8 cellular contexts compared by ENCODE assay signal in the genomic region with DNA sequence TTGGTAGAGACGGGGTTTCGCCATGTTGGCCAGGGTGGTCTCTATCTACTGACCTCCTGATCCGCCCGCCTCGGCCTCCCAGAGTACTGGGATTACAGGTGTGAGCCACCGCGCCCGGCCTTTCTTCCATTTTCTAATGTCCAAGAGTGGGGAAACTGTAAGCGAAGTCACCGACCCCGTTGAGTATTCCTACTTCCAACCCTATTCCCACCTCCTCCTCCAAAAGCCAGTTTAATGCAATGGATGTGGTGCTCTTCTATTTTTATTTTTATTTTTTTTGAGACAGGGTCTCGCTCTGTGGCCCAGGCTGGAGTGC. TPM values are rescaled to one million over a fixed set of nuclear protein-coding genes. Genes with fewer than 3 reads are reported as not detected.
DNase-seq lines count a peak whose midpoint lies in the region; ATAC-seq, FAIRE-seq and TF ChIP-seq lines count a peak whose summit lies in the region.

No MANE protein-coding gene starts in this region.

- TF ChIP-seq EP300 in A549 (IDR thresholded peaks at IDR 0.05): no peak
- no peak for TF ChIP-seq EP300 in GM12878 (IDR thresholded peaks at IDR 0.05; ENCODE audit: borderline replicate concordance in 1 of 2, control insufficient read depth in 1 of 2, low read depth in 2 of 2, low read length in 2 of 2)

- CTCF ChIA-PET in A549 (lab: Yijun Ruan, JAX): interaction anchor here (1.4 kb wide), 1 partner anchor 15 kb away, joined by 5 read pairs; no protein-coding TSS in a partner anchor
- CTCF ChIA-PET in HCT116 (lab: Charles Lee): no interaction called here
- CTCF ChIA-PET in GM12878 (lab: Yijun Ruan, JAX): interaction anchor here (0.8 to 2.0 kb wide), 6 partner anchors 11 to 387 kb away, joined by 3 to 22 read pairs (median 3); no protein-coding TSS in a partner anchor

- 85% methylated on average over 11 of the region's 12 CpGs for WGBS in A549 (ENCODE audit: missing lambda C conversion rate)
- WGBS in GM12878 (ENCODE audit: insufficient coverage, insufficient replicate concordance, low lambda C conversion rate, missing lambda C conversion rate): 64% methylated on average over 12 of the region's 12 CpGs

- H3K4me1 Mint-ChIP-seq in natural killer cell treated with Interleukin-12 subunit alpha and Interleukin-12 subunit beta and Interleukin-15 and Interleukin-18, amount 100 ng/mL, for 72 hours (ENCODE audit: low read depth in 2 of 2): peaks cover 12 to 14% of the 10 kb centered on the region in 2 donors

- SMC1A ChIA-PET in GM12878 (lab: Charles Lee; ENCODE audit: uncharacterized antibody, unreplicated experiment): interaction anchor here (0.8 to 2.0 kb wide), 3 partner anchors 14 to 30 kb away, joined by 4 to 15 read pairs (median 12); no protein-coding TSS in a partner anchor

- POLR2A ChIA-PET in A549 (lab: Yijun Ruan, JAX): no interaction called here
- POLR2A ChIA-PET in HCT116 (lab: Charles Lee): interaction anchor here (0.5 to 0.8 kb wide), 2 partner anchors 16 to 375 kb away, joined by 3 to 4 read pairs; a partner anchor contains a TSS
- POLR2A ChIA-PET in GM12878 (lab: Charles Lee): interaction anchor here (0.7 to 1.4 kb wide), 9 partner anchors 12 to 260 kb away, joined by 3 to 27 read pairs (median 3); a partner anchor contains a TSS

- H3K4me2 ChIP-seq in A549 (peak overlapping the region; percentile 95), HCT116 (ENCODE audit: low read length) (peak overlapping the region; percentile 80), GM12878 (ENCODE audit: control insufficient read depth, insufficient read depth) (no peak overlapping the region)

- H3K79me2 ChIP-seq in HCT116 (ENCODE audit: insufficient read depth, low read length): peaks cover 12% of the 10 kb centered on the region; the same call in 1 of the 2 replicates
- H3K79me2 ChIP-seq in GM12878 (ENCODE audit: control insufficient read depth, insufficient read depth, low read length): peaks cover 7% of the 10 kb centered on the region

- intact Hi-C loops in HCT116 (cut with micrococcal nuclease): no loop called here
- intact Hi-C loops in GM12878 (cut with micrococcal nuclease; ENCODE audit: unreplicated experiment): no loop called here

- no peaks in the 10 kb centered on the region for H3K9me2 ChIP-seq in HCT116 (ENCODE audit: insufficient read depth)

- H3K27me3 Mint-ChIP-seq in natural killer cell treated with Interleukin-12 subunit alpha and Interleukin-12 subunit beta and Interleukin-15 and Interleukin-18, amount 100 ng/mL, for 72 hours: no peaks in the 10 kb centered on the region

- H3K27me3 ChIP-seq in HCT116 (ENCODE audit: insufficient read depth, low read length): no peaks in the 10 kb centered on the region
- no peaks in the 10 kb centered on the region for H3K27me3 ChIP-seq in GM12878 (replicated peaks in 1 of 2; ENCODE audit: control insufficient read depth in 2 of 2, insufficient read depth in 2 of 2, low read length in 1 of 2)

- H4K20me1 ChIP-seq in HCT116 (ENCODE audit: insufficient read depth): no peaks in the 10 kb centered on the region
- H4K20me1 ChIP-seq in GM12878 (ENCODE audit: control insufficient read depth, insufficient read depth): no peaks in the 10 kb centered on the region

- ATAC-seq in A549 (no peak), HCT116 (0 out of 2 replicates have a peak, but pooled peaks have one; percentile 1), GM12878 (no peak)
- no peak for ATAC-seq in natural killer cell treated with Interleukin-12 subunit alpha and Interleukin-12 subunit beta and Interleukin-15 and Interleukin-18, amount 100 ng/mL, for 72 hours

- H3K4me1 ChIP-seq in A549 (no peaks in the 10 kb centered on the region), HCT116 (ENCODE audit: control insufficient read depth in 1 of 2, insufficient read depth in 2 of 2, low read length in 2 of 2) (peaks cover 0 to 13% of the 10 kb centered on the region in 2 experiments; a peak in 2 of 4 replicates), GM12878 (ENCODE audit: control insufficient read depth, insufficient read depth, low read length) (no peaks in the 10 kb centered on the region)

- H2AFZ ChIP-seq in HCT116 (ENCODE audit: low read depth, low read length, poor library complexity, severe bottlenecking): no peak overlapping the region
- no peak overlapping the region for H2AFZ ChIP-seq in GM12878 (ENCODE audit: control insufficient read depth, low read depth, low read length)

- DNase-seq in A549 (ENCODE audit: low read depth in 1 of 2, low spot score in 1 of 2) (no peak), HCT116 (ENCODE audit: low read depth, low spot score) (no peak), GM12878 (ENCODE audit: low read depth, low spot score) (no peak), GM19239 (ENCODE audit: insufficient read length, low spot score) (no peak), NCI-H510A (lab: John Stamatoyannopoulos, UW) (no peak), NCI-H2107 treated with DMSO at 0.1 percent for 48 hours (lab: John Stamatoyannopoulos, UW; ENCODE audit: unreplicated experiment) (no peak), NCI-H2196 treated with DMSO at 0.1 percent for 48 hours (lab: John Stamatoyannopoulos, UW; ENCODE audit: unreplicated experiment) (no peak)
- no peak for DNase-seq in natural killer cell treated with Interleukin-12 subunit alpha and Interleukin-12 subunit beta and Interleukin-15 and Interleukin-18, amount 100 ng/mL, for 72 hours (ENCODE audit: low spot score)

- H3K4me3 ChIP-seq in A549 (no peak overlapping the region), HCT116 (replicated peaks in 1 of 2; ENCODE audit: low read depth in 1 of 2, low read length in 2 of 2) (no peak overlapping the region), GM12878 (no peak overlapping the region)

- H3K4me3 Mint-ChIP-seq in natural killer cell treated with Interleukin-12 subunit alpha and Interleukin-12 subunit beta and Interleukin-15 and Interleukin-18, amount 100 ng/mL, for 72 hours: peak overlapping the region; percentile 96

- H3K27ac ChIP-seq in A549 (peak overlapping the region; percentile 48 to 100; a peak in 5 of 6 replicates), HCT116 (ENCODE audit: low read depth, low read length) (peak overlapping the region; percentile 82), GM12878 (ENCODE audit: control insufficient read depth, insufficient read depth) (no peak overlapping the region)

- BruUV-seq in HCT116 (replicated peaks; lab: Mats Ljungman, UMichigan): no TSS peak
- BruUV-seq in GM12878 (replicated peaks; lab: Mats Ljungman, UMichigan): no TSS peak

- no peaks in the 10 kb centered on the region for H3K9me3 ChIP-seq in A549
- H3K9me3 ChIP-seq in HCT116 (ENCODE audit: control insufficient read depth in 1 of 2, insufficient read depth in 1 of 2, low read depth in 1 of 2, low read length in 2 of 2): no peaks in the 10 kb centered on the region
- H3K9me3 ChIP-seq in GM12878 (replicated peaks; ENCODE audit: control insufficient read depth, insufficient read depth, low read length): no peaks in the 10 kb centered on the region

- TF ChIP-seq RAD21 in A549 (conservative IDR thresholded peaks at IDR 0.05 in 1 of 2, IDR thresholded peaks at IDR 0.05 in 1 of 2) (no peak), HCT116 (IDR thresholded peaks at IDR 0.05; ENCODE audit: low read depth) (no peak), GM12878 (IDR thresholded peaks at IDR 0.05; ENCODE audit: insufficient read depth, low read depth, low read length) (no peak)

- H3K9me3 Mint-ChIP-seq in natural killer cell treated with Interleukin-12 subunit alpha and Interleukin-12 subunit beta and Interleukin-15 and Interleukin-18, amount 100 ng/mL, for 72 hours: no peaks in the 10 kb centered on the region

- H3K27ac Mint-ChIP-seq in natural killer cell treated with Interleukin-12 subunit alpha and Interleukin-12 subunit beta and Interleukin-15 and Interleukin-18, amount 100 ng/mL, for 72 hours: peak overlapping the region; percentile 98 to 99

- FAIRE-seq in A549 (lab: Jason Lieb, UNC): no peak
- no peak for FAIRE-seq in GM12878 (lab: Jason Lieb, UNC)
- no peak for FAIRE-seq in GM19239 (lab: Jason Lieb, UNC)

- H3K36me3 ChIP-seq in HCT116 (ENCODE audit: control insufficient read depth in 1 of 2, insufficient read depth in 2 of 2, low read length in 2 of 2) (peaks cover 6 to 17% of the 10 kb centered on the region in 2 experiments; a peak in 2 of 4 replicates), GM12878 (ENCODE audit: control insufficient read depth in 2 of 2, insufficient read depth in 2 of 2, low read length in 1 of 2) (no peaks in the 10 kb centered on the region)

- H3K36me3 Mint-ChIP-seq in natural killer cell treated with Interleukin-12 subunit alpha and Interleukin-12 subunit beta and Interleukin-15 and Interleukin-18, amount 100 ng/mL, for 72 hours: no peaks in the 10 kb centered on the region

- RAD21 ChIA-PET in HCT116 (lab: Charles Lee; ENCODE audit: low non-redundant PET in 1 of 2, low total read pairs in 2 of 2, uncharacterized antibody in 2 of 2, unreplicated experiment in 2 of 2): interaction anchor here in 1 of 2 experiments (0.6 kb wide), 2 partner anchors 10 to 123 kb away, joined by 3 to 4 read pairs; no protein-coding TSS in a partner anchor
- RAD21 ChIA-PET in GM12878 (lab: Charles Lee; ENCODE audit: unreplicated experiment): interaction anchor here (0.7 to 2.3 kb wide), 4 partner anchors 14 to 30 kb away, joined by 3 to 24 read pairs (median 10); no protein-coding TSS in a partner anchor

- TF ChIP-seq CTCF in A549 (IDR thresholded peaks at IDR 0.05) (no peak), HCT116 (IDR thresholded peaks at IDR 0.05 in 2 of 3, conservative IDR thresholded peaks at IDR 0.05 in 1 of 3; ENCODE audit: borderline replicate concordance in 1 of 3, insufficient read depth in 1 of 3, low read depth in 2 of 3, low read length in 2 of 3) (no peak), GM12878 (IDR thresholded peaks at IDR 0.05 in 2 of 3, conservative IDR thresholded peaks at IDR 0.05 in 1 of 3; ENCODE audit: control insufficient read depth in 2 of 3, extremely low read depth in 1 of 3, insufficient read depth in 1 of 3, low read depth in 3 of 3, low read length in 3 of 3) (no peak)

- TF ChIP-seq POLR2A in A549 (IDR thresholded peaks at IDR 0.05; ENCODE audit: low read length) (no peak), HCT116 (IDR thresholded peaks at IDR 0.05; ENCODE audit: borderline replicate concordance, extremely low read depth, insufficient read depth, insufficient read length) (no peak), GM12878 (IDR thresholded peaks at IDR 0.05; ENCODE audit: low read depth, low read length) (peak; percentile 39)

- in situ Hi-C loops in GM12878 (cut with MboI): no loop called here

- H3K9ac ChIP-seq in HCT116 (ENCODE audit: low read length) (no peak overlapping the region), GM12878 (ENCODE audit: control insufficient read depth, insufficient read depth, low read length) (no peak overlapping the region)

RNA-seq across cellular contexts. Expression of a gene that starts 0.4 kb away (rescaled TPM):
- polyA plus RNA-seq in A549 (2011; rRNA removed) (not detected in 2 replicates), A549 (2017; fragmentation: RNase III; extraction: RNeasy Plus Mini Kit Qiagen cat#74134 plus additional on column Dnase treatment) (not detected in 3 replicates), GM12878 (2011; rRNA removed) (not detected in 2 replicates), GM12878 (2014; fragmentation: Illumina TruSeq; extraction: Trizol) (not detected in 2 replicates), GM12878 (2014; fragmentation: Nextera tagmentation; extraction: Ambion mirVana) (not detected), GM12878 (2014; rRNA removed) (not detected in 2 replicates), GM12878 (2016; fragmentation: Nextera tagmentation; extraction: Ambion mirVana) (not detected)
- polyA plus RNA-seq in A549 (2012; cell fraction: cytosol; rRNA removed): not detected in 2 replicates
- polyA plus RNA-seq in A549 (2012; cell fraction: nucleus; rRNA removed): not detected in 2 replicates
- polyA minus RNA-seq in A549 (2011; rRNA and poly(A)+ RNA removed): under 0.01 TPM in 1 of 2 replicates, not detected in the other
- total RNA-seq in HCT116 (2021; ENCODE audit: unreplicated experiment) (not detected), GM12878 (2014; rRNA removed) (not detected in 2 replicates), GM12878 (2014; rRNA removed; fragmentation: Illumina TruSeq; extraction: Trizol) (not detected in 2 replicates), GM12878 (2021) (not detected in 2 replicates)
- not detected in 2 replicates for polyA plus RNA-seq in HCT116 (2012)
- total RNA-seq in GM12878 (2013; cell fraction: nucleolus; rRNA removed): not detected in 2 replicates
- polyA plus RNA-seq in GM12878 (2011; ENCODE audit: low read depth): not detected
- polyA plus RNA-seq in GM12878 (2011; cell fraction: cytosol; rRNA removed): not detected in 2 replicates
- not detected in 2 replicates for polyA plus RNA-seq in GM12878 (2011; cell fraction: nucleus; rRNA removed)
- polyA plus RNA-seq in GM12878 (2012): not detected in 2 replicates
- polyA minus RNA-seq in GM12878 (2011; rRNA and poly(A)+ RNA removed): 1,322 TPM in 1 of 2 replicates, not detected in the other
- not detected in 2 replicates for polyA minus RNA-seq in GM12878 (2011; cell fraction: cytosol; rRNA and poly(A)+ RNA removed)
- polyA minus RNA-seq in GM12878 (2011; cell fraction: nucleus; rRNA and poly(A)+ RNA removed): under 0.01 TPM in 1 of 2 replicates, not detected in the other
- not detected for total RNA-seq in natural killer cell treated with Interleukin-12 subunit alpha and Interleukin-12 subunit beta and Interleukin-15 and Interleukin-18, amount 100 ng/mL, for 72 hours

RNA-seq across cellular contexts. Expression of a gene that starts 0.7 kb away (rescaled TPM):
- 8.0 TPM in 2 replicates for polyA plus RNA-seq in A549 (2011; rRNA removed)
- 17.6 and 22.7 TPM in 2 replicates for polyA plus RNA-seq in A549 (2012; cell fraction: cytosol; rRNA removed)
- polyA plus RNA-seq in A549 (2012; cell fraction: nucleus; rRNA removed): 32.2 and 54.4 TPM in 2 replicates
- 11.9 to 13.9 TPM (median 12.7 TPM) in 3 replicates for polyA plus RNA-seq in A549 (2017; fragmentation: RNase III; extraction: RNeasy Plus Mini Kit Qiagen cat#74134 plus additional on column Dnase treatment)
- polyA minus RNA-seq in A549 (2011; rRNA and poly(A)+ RNA removed): 8.8 and 17.6 TPM in 2 replicates
- total RNA-seq in HCT116 (2021; ENCODE audit: unreplicated experiment): 73.6 TPM
- 52.1 and 55.5 TPM in 2 replicates for polyA plus RNA-seq in HCT116 (2012)
- total RNA-seq in GM12878 (2013; cell fraction: nucleolus; rRNA removed): 36.0 and 39.7 TPM in 2 replicates
- total RNA-seq in GM12878 (2014; rRNA removed): 10.7 and 14.5 TPM in 2 replicates
- total RNA-seq in GM12878 (2014; rRNA removed; fragmentation: Illumina TruSeq; extraction: Trizol): 4.7 and 6.4 TPM in 2 replicates
- total RNA-seq in GM12878 (2021): 48.2 and 49.4 TPM in 2 replicates
- 14.5 TPM for polyA plus RNA-seq in GM12878 (2011; ENCODE audit: low read depth)
- polyA plus RNA-seq in GM12878 (2011; rRNA removed): 3.8 and 12.7 TPM in 2 replicates
- polyA plus RNA-seq in GM12878 (2011; cell fraction: cytosol; rRNA removed): 38.0 and 39.5 TPM in 2 replicates
- 36.6 and 56.4 TPM in 2 replicates for polyA plus RNA-seq in GM12878 (2011; cell fraction: nucleus; rRNA removed)
- polyA plus RNA-seq in GM12878 (2012): 36.5 and 37.4 TPM in 2 replicates
- 0.19 and 3.5 TPM in 2 replicates for polyA plus RNA-seq in GM12878 (2014; fragmentation: Illumina TruSeq; extraction: Trizol)
- 1 to 10 TPM in 1 of 2 experiments, under 1 TPM in 1; 0.56 to 3.5 TPM for polyA plus RNA-seq in GM12878 (2014; fragmentation: Nextera tagmentation; extraction: Ambion mirVana)
- 24.4 and 28.9 TPM in 2 replicates for polyA plus RNA-seq in GM12878 (2014; rRNA removed)
- 10 to 100 TPM; 49.6 to 51.1 TPM for polyA plus RNA-seq in GM12878 (2016; fragmentation: Nextera tagmentation; extraction: Ambion mirVana)
- polyA minus RNA-seq in GM12878 (2011; rRNA and poly(A)+ RNA removed): 16.8 and 38.4 TPM in 2 replicates
- polyA minus RNA-seq in GM12878 (2011; cell fraction: cytosol; rRNA and poly(A)+ RNA removed): 31.8 and 34.9 TPM in 2 replicates
- polyA minus RNA-seq in GM12878 (2011; cell fraction: nucleus; rRNA and poly(A)+ RNA removed): 12.5 and 26.0 TPM in 2 replicates
- total RNA-seq in natural killer cell treated with Interleukin-12 subunit alpha and Interleukin-12 subunit beta and Interleukin-15 and Interleukin-18, amount 100 ng/mL, for 72 hours: 10 to 100 TPM; 46.4 to 79.6 TPM

RNA-seq across cellular contexts. Expression of a gene that starts 19.3 kb away (rescaled TPM):
- 16.9 and 22.7 TPM in 2 replicates for polyA plus RNA-seq in A549 (2011; rRNA removed)
- 23.1 and 33.7 TPM in 2 replicates for polyA plus RNA-seq in A549 (2012; cell fraction: cytosol; rRNA removed)
- polyA plus RNA-seq in A549 (2012; cell fraction: nucleus; rRNA removed): 51.5 and 54.5 TPM in 2 replicates
- polyA plus RNA-seq in A549 (2017; fragmentation: RNase III; extraction: RNeasy Plus Mini Kit Qiagen cat#74134 plus additional on column Dnase treatment): 18.8 to 24.8 TPM (median 20.7 TPM) in 3 replicates
- polyA minus RNA-seq in A549 (2011; rRNA and poly(A)+ RNA removed): 15.0 and 15.1 TPM in 2 replicates
- total RNA-seq in HCT116 (2021; ENCODE audit: unreplicated experiment): 92.3 TPM
- 88.5 and 90.3 TPM in 2 replicates for polyA plus RNA-seq in HCT116 (2012)
- 17.9 and 20.1 TPM in 2 replicates for total RNA-seq in GM12878 (2013; cell fraction: nucleolus; rRNA removed)
- total RNA-seq in GM12878 (2014; rRNA removed): 24.3 and 28.1 TPM in 2 replicates
- 18.2 and 19.6 TPM in 2 replicates for total RNA-seq in GM12878 (2014; rRNA removed; fragmentation: Illumina TruSeq; extraction: Trizol)
- 51.6 and 54.5 TPM in 2 replicates for total RNA-seq in GM12878 (2021)
- 14.1 TPM for polyA plus RNA-seq in GM12878 (2011; ENCODE audit: low read depth)
- polyA plus RNA-seq in GM12878 (2011; rRNA removed): 12.1 and 26.1 TPM in 2 replicates
- 43.8 and 54.5 TPM in 2 replicates for polyA plus RNA-seq in GM12878 (2011; cell fraction: cytosol; rRNA removed)
- polyA plus RNA-seq in GM12878 (2011; cell fraction: nucleus; rRNA removed): 41.0 and 44.6 TPM in 2 replicates
- 39.6 and 50.1 TPM in 2 replicates for polyA plus RNA-seq in GM12878 (2012)
- polyA plus RNA-seq in GM12878 (2014; fragmentation: Illumina TruSeq; extraction: Trizol): 16.4 and 27.2 TPM in 2 replicates
- polyA plus RNA-seq in GM12878 (2014; fragmentation: Nextera tagmentation; extraction: Ambion mirVana): 1 to 10 TPM; 1.3 to 4.2 TPM
- 65.8 and 78.8 TPM in 2 replicates for polyA plus RNA-seq in GM12878 (2014; rRNA removed)
- polyA plus RNA-seq in GM12878 (2016; fragmentation: Nextera tagmentation; extraction: Ambion mirVana): 10 to 100 TPM; 36.0 to 44.0 TPM
- polyA minus RNA-seq in GM12878 (2011; rRNA and poly(A)+ RNA removed): 8.9 and 20.7 TPM in 2 replicates
- 11.9 and 12.1 TPM in 2 replicates for polyA minus RNA-seq in GM12878 (2011; cell fraction: cytosol; rRNA and poly(A)+ RNA removed)
- polyA minus RNA-seq in GM12878 (2011; cell fraction: nucleus; rRNA and poly(A)+ RNA removed): 4.8 and 6.7 TPM in 2 replicates
- total RNA-seq in natural killer cell treated with Interleukin-12 subunit alpha and Interleukin-12 subunit beta and Interleukin-15 and Interleukin-18, amount 100 ng/mL, for 72 hours: 10 to 100 TPM; 48.4 to 68.3 TPM

RNA-seq across cellular contexts. Expression of a gene that starts 23.4 kb away (rescaled TPM):
- 0.05 and 0.14 TPM in 2 replicates for polyA plus RNA-seq in A549 (2011; rRNA removed)
- polyA plus RNA-seq in A549 (2012; cell fraction: cytosol; rRNA removed): 0.46 and 0.93 TPM in 2 replicates
- polyA plus RNA-seq in A549 (2012; cell fraction: nucleus; rRNA removed): 1.2 and 2.9 TPM in 2 replicates
- polyA plus RNA-seq in A549 (2017; fragmentation: RNase III; extraction: RNeasy Plus Mini Kit Qiagen cat#74134 plus additional on column Dnase treatment): 0.18 to 0.79 TPM (median 0.38 TPM) in 3 replicates
- not detected in 2 replicates for polyA minus RNA-seq in A549 (2011; rRNA and poly(A)+ RNA removed)
- total RNA-seq in HCT116 (2021; ENCODE audit: unreplicated experiment): 5.9 TPM
- polyA plus RNA-seq in HCT116 (2012): 3.7 and 4.2 TPM in 2 replicates
- 16.9 and 18.1 TPM in 2 replicates for total RNA-seq in GM12878 (2013; cell fraction: nucleolus; rRNA removed)
- total RNA-seq in GM12878 (2014; rRNA removed): 0.60 and 2.7 TPM in 2 replicates
- not detected in 2 replicates for total RNA-seq in GM12878 (2014; rRNA removed; fragmentation: Illumina TruSeq; extraction: Trizol)
- 1.8 TPM in 2 replicates for total RNA-seq in GM12878 (2021)
- polyA plus RNA-seq in GM12878 (2011; ENCODE audit: low read depth): 0.30 TPM
- polyA plus RNA-seq in GM12878 (2011; rRNA removed): 1.6 and 2.8 TPM in 2 replicates
- 2.7 and 4.7 TPM in 2 replicates for polyA plus RNA-seq in GM12878 (2011; cell fraction: cytosol; rRNA removed)
- polyA plus RNA-seq in GM12878 (2011; cell fraction: nucleus; rRNA removed): 19.3 and 20.1 TPM in 2 replicates
- 1.9 and 2.3 TPM in 2 replicates for polyA plus RNA-seq in GM12878 (2012)
- not detected in 2 replicates for polyA plus RNA-seq in GM12878 (2014; fragmentation: Illumina TruSeq; extraction: Trizol)
- polyA plus RNA-seq in GM12878 (2014; fragmentation: Nextera tagmentation; extraction: Ambion mirVana): under 1 TPM in 1 of 2 experiments, not detected in 1; 0.13 TPM
- polyA plus RNA-seq in GM12878 (2014; rRNA removed): 0.83 and 2.1 TPM in 2 replicates
- 1 to 10 TPM in 1 of 2 experiments, under 1 TPM in 1; 0.14 to 1.4 TPM for polyA plus RNA-seq in GM12878 (2016; fragmentation: Nextera tagmentation; extraction: Ambion mirVana)
- 0.29 and 1.3 TPM in 2 replicates for polyA minus RNA-seq in GM12878 (2011; rRNA and poly(A)+ RNA removed)
- 1.9 and 2.8 TPM in 2 replicates for polyA minus RNA-seq in GM12878 (2011; cell fraction: cytosol; rRNA and poly(A)+ RNA removed)
- 1.7 and 3.2 TPM in 2 replicates for polyA minus RNA-seq in GM12878 (2011; cell fraction: nucleus; rRNA and poly(A)+ RNA removed)
- 1 to 10 TPM in 1 of 2 donors, not detected in 1; 1.1 TPM for total RNA-seq in natural killer cell treated with Interleukin-12 subunit alpha and Interleukin-12 subunit beta and Interleukin-15 and Interleukin-18, amount 100 ng/mL, for 72 hours

RNA-seq across cellular contexts. Expression of a gene that starts 32.1 kb away (rescaled TPM):
- polyA plus RNA-seq in A549 (2011; rRNA removed) (3.3 and 3.4 TPM in 2 replicates), A549 (2017; fragmentation: RNase III; extraction: RNeasy Plus Mini Kit Qiagen cat#74134 plus additional on column Dnase treatment) (4.6 to 6.1 TPM (median 5.4 TPM) in 3 replicates), GM12878 (2011; rRNA removed) (6.5 and 17.1 TPM in 2 replicates), GM12878 (2014; fragmentation: Illumina TruSeq; extraction: Trizol) (5.7 and 16.3 TPM in 2 replicates), GM12878 (2014; fragmentation: Nextera tagmentation; extraction: Ambion mirVana) (1 to 10 TPM in 1 of 2 experiments, under 1 TPM in 1; 0.76 to 1.6 TPM), GM12878 (2014; rRNA removed) (37.0 and 45.1 TPM in 2 replicates), GM12878 (2016; fragmentation: Nextera tagmentation; extraction: Ambion mirVana) (1 to 10 TPM; 8.9 to 9.6 TPM)
- polyA plus RNA-seq in A549 (2012; cell fraction: cytosol; rRNA removed): 9.0 and 11.2 TPM in 2 replicates
- 8.5 and 17.6 TPM in 2 replicates for polyA plus RNA-seq in A549 (2012; cell fraction: nucleus; rRNA removed)
- polyA minus RNA-seq in A549 (2011; rRNA and poly(A)+ RNA removed): 11.5 and 12.7 TPM in 2 replicates
- total RNA-seq in HCT116 (2021; ENCODE audit: unreplicated experiment) (21.8 TPM), GM12878 (2014; rRNA removed) (30.2 and 34.2 TPM in 2 replicates), GM12878 (2014; rRNA removed; fragmentation: Illumina TruSeq; extraction: Trizol) (18.3 and 23.6 TPM in 2 replicates), GM12878 (2021) (68.3 and 70.0 TPM in 2 replicates)
- 12.8 and 17.5 TPM in 2 replicates for polyA plus RNA-seq in HCT116 (2012)
- total RNA-seq in GM12878 (2013; cell fraction: nucleolus; rRNA removed): 148 and 152 TPM in 2 replicates
- polyA plus RNA-seq in GM12878 (2011; ENCODE audit: low read depth): 10.8 TPM
- polyA plus RNA-seq in GM12878 (2011; cell fraction: cytosol; rRNA removed): 22.9 and 33.7 TPM in 2 replicates
- polyA plus RNA-seq in GM12878 (2011; cell fraction: nucleus; rRNA removed): 52.3 and 76.3 TPM in 2 replicates
- polyA plus RNA-seq in GM12878 (2012): 33.7 and 35.9 TPM in 2 replicates
- polyA minus RNA-seq in GM12878 (2011; rRNA and poly(A)+ RNA removed): 42.1 and 69.0 TPM in 2 replicates
- polyA minus RNA-seq in GM12878 (2011; cell fraction: cytosol; rRNA and poly(A)+ RNA removed): 48.9 and 50.8 TPM in 2 replicates
- polyA minus RNA-seq in GM12878 (2011; cell fraction: nucleus; rRNA and poly(A)+ RNA removed): 33.1 and 53.2 TPM in 2 replicates
- total RNA-seq in natural killer cell treated with Interleukin-12 subunit alpha and Interleukin-12 subunit beta and Interleukin-15 and Interleukin-18, amount 100 ng/mL, for 72 hours: 10 to 100 TPM; 42.8 to 46.1 TPM
